20 cellular contexts compared by ENCODE assay signal in the genomic region with DNA sequence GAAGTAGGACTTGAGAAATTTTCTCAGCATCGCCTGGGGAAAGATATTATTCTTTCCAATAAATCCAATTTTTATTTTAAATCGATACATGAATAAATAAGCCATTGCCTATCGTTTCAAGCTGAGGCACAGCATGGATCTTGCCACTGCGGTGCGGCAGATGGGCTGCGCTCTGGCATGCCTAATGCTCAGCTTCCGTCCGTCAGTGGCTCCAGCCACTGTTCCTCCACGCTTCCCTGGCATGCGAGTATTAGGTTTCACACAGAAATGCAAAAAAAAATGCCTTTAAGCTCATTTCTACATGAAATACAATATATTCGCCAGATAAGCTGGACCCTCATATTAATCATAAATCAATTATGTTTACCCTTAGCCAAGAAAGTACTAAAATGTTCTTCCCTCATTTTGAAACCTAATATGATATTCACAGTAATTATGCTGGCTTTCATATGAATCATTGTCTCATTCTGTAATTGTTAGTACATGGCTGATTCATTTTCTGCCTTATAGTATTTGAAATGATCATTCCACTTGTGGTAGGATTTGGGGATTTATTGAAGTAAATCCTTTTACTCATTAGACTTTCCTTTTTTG.
DNase-seq lines count a peak whose midpoint lies in the region; ATAC-seq and TF ChIP-seq lines count a peak whose summit lies in the region.
"Had no signal": no experiment of that assay in that cellular context is flagged by ENCODE, and none has a peak within 500 bp of the region (broad histone marks: within the 10 kb centered on the region; RNA-seq: fewer than 3 reads in every experiment).

No MANE protein-coding gene starts in this region.

- peaks cover 2% of the 10 kb centered on the region for H3K4me1 ChIP-seq in mammary epithelial cell (ENCODE audit: insufficient read depth, low read length)
- no peaks in the 10 kb centered on the region for H3K4me1 ChIP-seq in effector memory CD4-positive, alpha-beta T cell (ENCODE audit: control insufficient read depth, insufficient read depth, low read length, poor library complexity, severe bottlenecking)
- H3K4me1 ChIP-seq in psoas muscle: no peaks in the 10 kb centered on the region
- H3K4me1 ChIP-seq: right atrium auricular region, upper lobe of right lung had no signal

- no peaks in the 10 kb centered on the region for H3K9me3 Mint-ChIP-seq in activated CD8-positive, alpha-beta memory T cell treated with anti-CD3 and anti-CD28 coated beads, Interleukin-2, amount 10 ng/mL, durations not matched to agents 7 days and 5 days (ENCODE audit: low read depth)
- H3K9me3 Mint-ChIP-seq: activated CD8-positive, alpha-beta T cell treated with anti-CD3 and anti-CD28 coated beads for 36 hours; activated naive CD4-positive, alpha-beta T cell treated with anti-CD3 and anti-CD28 coated beads, Interleukin-2, amount 50 U/mL, for 24 hours; mesothelial cell of epicardium had no signal

- POLR2A ChIA-PET in HEK293T (lab: Yijun Ruan, JAX): no interaction called here

- in situ Hi-C loops in mammary epithelial cell (cut with MboI; ENCODE audit: low sequenced_read_pairs in 2 of 2): loop anchor here (5.0 to 25.0 kb wide), 6 partner anchors 82 to 1392 kb away; no protein-coding TSS in a partner anchor

- no peaks in the 10 kb centered on the region for H4K20me1 ChIP-seq in mammary epithelial cell (ENCODE audit: insufficient read depth, low read length)

- no peak overlapping the region for H3K27ac Mint-ChIP-seq in activated CD8-positive, alpha-beta memory T cell treated with anti-CD3 and anti-CD28 coated beads, Interleukin-2, amount 10 ng/mL, durations not matched to agents 7 days and 5 days
- H3K27ac Mint-ChIP-seq: activated CD8-positive, alpha-beta T cell treated with anti-CD3 and anti-CD28 coated beads for 36 hours; activated naive CD4-positive, alpha-beta T cell treated with anti-CD3 and anti-CD28 coated beads, Interleukin-2, amount 50 U/mL, for 24 hours; mesothelial cell of epicardium had no signal

- no peaks in the 10 kb centered on the region for H3K79me2 ChIP-seq in mammary epithelial cell (ENCODE audit: insufficient read depth, low read length)

- H3K4me3 ChIP-seq in mammary epithelial cell (replicated peaks in 1 of 3; ENCODE audit: insufficient read depth in 1 of 3, low read depth in 2 of 3, low read length in 3 of 3) (no peak overlapping the region), psoas muscle (no peak overlapping the region)
- H3K4me3 ChIP-seq in effector memory CD4-positive, alpha-beta T cell (ENCODE audit: insufficient read depth, low read depth, low read length, poor library complexity, severe bottlenecking): no peak overlapping the region
- H3K4me3 ChIP-seq: right atrium auricular region, upper lobe of right lung had no signal

- DNase-seq in EH (ENCODE audit: low read depth): peak; percentile 1
- DNase-seq in HEK293T (ENCODE audit: extremely low spot score): peak; percentile 38
- peak; percentile 21 for DNase-seq in mammary epithelial cell
- DNase-seq in left kidney (ENCODE audit: low read depth, low spot score): peak; percentile 61
- DNase-seq in activated CD8-positive, alpha-beta memory T cell treated with anti-CD3 and anti-CD28 coated beads, Interleukin-2, amount 10 ng/mL, durations not matched to agents 7 days and 5 days: no peak
- DNase-seq in effector memory CD4-positive, alpha-beta T cell: no peak
- no peak for DNase-seq in psoas muscle
- DNase-seq: activated CD8-positive, alpha-beta T cell treated with anti-CD3 and anti-CD28 coated beads for 36 hours; activated T-cell treated with anti-CD3 and anti-CD28 coated beads, Interleukin-2, amount 50 U/mL, for 48 hours; C1 segment of cervical spinal cord; erythroblast; NCI-H2081; stimulated activated naive CD8-positive, alpha-beta T cell treated with anti-CD3 and anti-CD28 coated beads, Interleukin-15, Interleukin-2, amounts not matched to agents 100 U/mL and 50 U/mL, for 24 hours; T-helper 1 cell; upper lobe of right lung had no signal

- dilution Hi-C loops in mammary epithelial cell (cut with HindIII; ENCODE audit: low sequenced_read_pairs): no loop called here

- no peaks in the 10 kb centered on the region for H3K36me3 Mint-ChIP-seq in activated CD8-positive, alpha-beta memory T cell treated with anti-CD3 and anti-CD28 coated beads, Interleukin-2, amount 10 ng/mL, durations not matched to agents 7 days and 5 days
- H3K36me3 Mint-ChIP-seq: activated naive CD4-positive, alpha-beta T cell treated with anti-CD3 and anti-CD28 coated beads, Interleukin-2, amount 50 U/mL, for 24 hours; mesothelial cell of epicardium had no signal

- H3K27me3 ChIP-seq in mammary epithelial cell (ENCODE audit: insufficient read depth, low read length) (peaks cover 8% of the 10 kb centered on the region), psoas muscle (ENCODE audit: insufficient read depth in 3 of 3, low read length in 2 of 3) (peaks cover 0 to 5% (median 0%) of the 10 kb centered on the region in 3 donors)
- H3K27me3 ChIP-seq in effector memory CD4-positive, alpha-beta T cell (replicated peaks; ENCODE audit: control insufficient read depth, insufficient read depth, low read length, poor library complexity, severe bottlenecking): no peaks in the 10 kb centered on the region
- H3K27me3 ChIP-seq: right atrium auricular region had no signal

- H3K4me1 Mint-ChIP-seq in activated CD8-positive, alpha-beta memory T cell treated with anti-CD3 and anti-CD28 coated beads, Interleukin-2, amount 10 ng/mL, durations not matched to agents 7 days and 5 days: no peaks in the 10 kb centered on the region
- H3K4me1 Mint-ChIP-seq: activated naive CD4-positive, alpha-beta T cell treated with anti-CD3 and anti-CD28 coated beads, Interleukin-2, amount 50 U/mL, for 24 hours had no signal

- H3K27ac ChIP-seq in mammary epithelial cell (ENCODE audit: insufficient read depth, low read depth, low read length): no peak overlapping the region
- H3K27ac ChIP-seq in effector memory CD4-positive, alpha-beta T cell (ENCODE audit: insufficient read depth, low read length, poor library complexity, severe bottlenecking): no peak overlapping the region
- no peak overlapping the region for H3K27ac ChIP-seq in psoas muscle
- H3K27ac ChIP-seq: right atrium auricular region, upper lobe of right lung, VCaP had no signal

- 24% methylated on average over 11 of the region's 11 CpGs for WGBS in mammary epithelial cell (ENCODE audit: low coverage, missing lambda C conversion rate)
- WGBS in psoas muscle, 3 donors: 23 to 44% (median 26%) methylated on average over 11 of the region's 11 CpGs

- H3K9ac ChIP-seq in mammary epithelial cell (ENCODE audit: insufficient read depth, low read length): no peak overlapping the region

- H3K36me3 ChIP-seq in mammary epithelial cell (ENCODE audit: insufficient read depth, low read length): no peaks in the 10 kb centered on the region
- no peaks in the 10 kb centered on the region for H3K36me3 ChIP-seq in effector memory CD4-positive, alpha-beta T cell (ENCODE audit: control insufficient read depth, insufficient read depth, low read length)
- no peaks in the 10 kb centered on the region for H3K36me3 ChIP-seq in psoas muscle (ENCODE audit: insufficient read depth in 1 of 2, low read depth in 1 of 2)
- H3K36me3 ChIP-seq: right atrium auricular region, upper lobe of right lung had no signal

- TF ChIP-seq CTCF in mammary epithelial cell (conservative IDR thresholded peaks at IDR 0.05 in 1 of 2, IDR thresholded peaks at IDR 0.05 in 1 of 2; ENCODE audit: extremely low read depth in 1 of 2, insufficient read depth in 1 of 2, low read depth in 1 of 2, low read length in 2 of 2): no peak
- TF ChIP-seq CTCF in psoas muscle (IDR thresholded peaks at IDR 0.05): no peak

- H3K27me3 Mint-ChIP-seq in activated CD8-positive, alpha-beta memory T cell treated with anti-CD3 and anti-CD28 coated beads, Interleukin-2, amount 10 ng/mL, durations not matched to agents 7 days and 5 days: peaks cover 40% of the 10 kb centered on the region

- peak overlapping the region; percentile 70 for H3K4me2 ChIP-seq in mammary epithelial cell (ENCODE audit: insufficient read depth, low read depth, low read length)

- no peak for ATAC-seq in activated CD8-positive, alpha-beta memory T cell treated with anti-CD3 and anti-CD28 coated beads, Interleukin-2, amount 10 ng/mL, durations not matched to agents 7 days and 5 days
- no peak for ATAC-seq in GM18907 (IDR thresholded peaks at IDR 0.05; ENCODE audit: unreplicated experiment)
- no peak for ATAC-seq in psoas muscle
- ATAC-seq: activated CD8-positive, alpha-beta T cell treated with anti-CD3 and anti-CD28 coated beads for 36 hours; stimulated activated naive CD8-positive, alpha-beta T cell treated with anti-CD3 and anti-CD28 coated beads, Interleukin-15, Interleukin-2, amounts not matched to agents 100 U/mL and 50 U/mL, for 24 hours; upper lobe of right lung had no signal

- H3K9me3 ChIP-seq in mammary epithelial cell (replicated peaks; ENCODE audit: insufficient read depth, low read length) (no peaks in the 10 kb centered on the region), psoas muscle (no peaks in the 10 kb centered on the region)
- H3K9me3 ChIP-seq in effector memory CD4-positive, alpha-beta T cell (ENCODE audit: control insufficient read depth, low read length): no peaks in the 10 kb centered on the region
- H3K9me3 ChIP-seq: right atrium auricular region, upper lobe of right lung had no signal

- H3K4me3 Mint-ChIP-seq in activated CD8-positive, alpha-beta memory T cell treated with anti-CD3 and anti-CD28 coated beads, Interleukin-2, amount 10 ng/mL, durations not matched to agents 7 days and 5 days: no peak overlapping the region
- H3K4me3 Mint-ChIP-seq: activated CD8-positive, alpha-beta T cell treated with anti-CD3 and anti-CD28 coated beads for 36 hours; activated naive CD4-positive, alpha-beta T cell treated with anti-CD3 and anti-CD28 coated beads, Interleukin-2, amount 50 U/mL, for 24 hours; mesothelial cell of epicardium had no signal

- CTCF ChIA-PET in HEK293T (lab: Yijun Ruan, JAX): interaction anchor here (0.6 to 2.1 kb wide), 3 partner anchors 17 to 298 kb away, joined by 3 to 13 read pairs (median 3); no protein-coding TSS in a partner anchor
- CTCF ChIA-PET in mammary epithelial cell (lab: Charles Lee; ENCODE audit: low non-redundant PET): interaction anchor here (0.9 kb wide), 1 partner anchor 85 kb away, joined by 3 read pairs; no protein-coding TSS in a partner anchor
- CTCF ChIA-PET in activated CD8-positive, alpha-beta memory T cell treated with anti-CD3 and anti-CD28 coated beads, Interleukin-2, amount 10 ng/mL, durations not matched to agents 7 days and 5 days (lab: Charles Lee): no interaction called here

- no peak overlapping the region for H2AFZ ChIP-seq in mammary epithelial cell (ENCODE audit: low read depth, low read length)

- intact Hi-C loops in mammary epithelial cell (cut with micrococcal nuclease): loop anchor here (2.0 kb wide), 1 partner anchor 175 kb away; no protein-coding TSS in a partner anchor
- intact Hi-C loops in psoas muscle (cut with DNase I): loop anchor here in 1 of 2 donors (5.0 kb wide), 1 partner anchor 387 kb away; no protein-coding TSS in a partner anchor

- TSS peak; percentile 99 for BruUV-seq in mammary epithelial cell (replicated peaks; lab: Mats Ljungman, UMichigan)

TF ChIP-seq in HEK293T, 16 proteins besides CTCF, POLR2A, EP300 and RAD21 (continues in another document):
- TF ChIP-seq L3MBTL2 (conservative IDR thresholded peaks at IDR 0.05) (no peak), FOXK2 (IDR thresholded peaks at IDR 0.05) (no peak)

Comparison
In these comparisons a context has a peak if more than half of its experiments do, and no peak if none do; other contexts are left out.
1. DNase-seq: peak in EH (single experiment), HEK293T (single experiment), mammary epithelial cell (single experiment) and left kidney (single experiment); none in activated CD8-positive, alpha-beta memory T cell treated with anti-CD3 and anti-CD28 coated beads, Interleukin-2, amount 10 ng/mL, durations not matched to agents 7 days and 5 days (single experiment), effector memory CD4-positive, alpha-beta T cell (0 of 3) and psoas muscle (0 of 2).